Comparison of ENCODE assay signal across 1 cellular context in genomic region chr22:28883917-28884753, GRCh38.
A peak's percentile ranks its signal among the peaks of the same experiment; 100 is the strongest.
TF ChIP-seq lines count a peak whose summit lies in the region.

No MANE protein-coding gene starts in this region.

TF ChIP-seq in HepG2, 621 proteins besides CTCF, POLR2A, EP300 and RAD21 (continued from another document and continues in another):
- no peak for TF ChIP-seq ZNF512B (CRISPR knock-in tag; IDR thresholded peaks at IDR 0.05; ENCODE audit: borderline replicate concordance)
- no peak for TF ChIP-seq ZNF512 (CRISPR knock-in tag; IDR thresholded peaks at IDR 0.05)
- no peak for TF ChIP-seq ZNF766 (CRISPR knock-in tag; IDR thresholded peaks at IDR 0.05; ENCODE audit: borderline replicate concordance)
- TF ChIP-seq, protein P1, sequence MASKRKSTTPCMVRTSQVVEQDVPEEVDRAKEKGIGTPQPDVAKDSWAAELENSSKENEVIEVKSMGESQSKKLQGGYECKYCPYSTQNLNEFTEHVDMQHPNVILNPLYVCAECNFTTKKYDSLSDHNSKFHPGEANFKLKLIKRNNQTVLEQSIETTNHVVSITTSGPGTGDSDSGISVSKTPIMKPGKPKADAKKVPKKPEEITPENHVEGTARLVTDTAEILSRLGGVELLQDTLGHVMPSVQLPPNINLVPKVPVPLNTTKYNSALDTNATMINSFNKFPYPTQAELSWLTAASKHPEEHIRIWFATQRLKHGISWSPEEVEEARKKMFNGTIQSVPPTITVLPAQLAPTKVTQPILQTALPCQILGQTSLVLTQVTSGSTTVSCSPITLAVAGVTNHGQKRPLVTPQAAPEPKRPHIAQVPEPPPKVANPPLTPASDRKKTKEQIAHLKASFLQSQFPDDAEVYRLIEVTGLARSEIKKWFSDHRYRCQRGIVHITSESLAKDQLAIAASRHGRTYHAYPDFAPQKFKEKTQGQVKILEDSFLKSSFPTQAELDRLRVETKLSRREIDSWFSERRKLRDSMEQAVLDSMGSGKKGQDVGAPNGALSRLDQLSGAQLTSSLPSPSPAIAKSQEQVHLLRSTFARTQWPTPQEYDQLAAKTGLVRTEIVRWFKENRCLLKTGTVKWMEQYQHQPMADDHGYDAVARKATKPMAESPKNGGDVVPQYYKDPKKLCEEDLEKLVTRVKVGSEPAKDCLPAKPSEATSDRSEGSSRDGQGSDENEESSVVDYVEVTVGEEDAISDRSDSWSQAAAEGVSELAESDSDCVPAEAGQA (IDR thresholded peaks at IDR 0.05; ENCODE audit: low read depth): no peak
- TF ChIP-seq, protein P1 (CRISPR knock-in tag; IDR thresholded peaks at IDR 0.05; ENCODE audit: borderline replicate concordance): no peak
- TF ChIP-seq ZNF3 (CRISPR knock-in tag; IDR thresholded peaks at IDR 0.05): no peak
- no peak for TF ChIP-seq POGZ (CRISPR knock-in tag; IDR thresholded peaks at IDR 0.05)
- TF ChIP-seq FOXM1 (CRISPR knock-in tag; IDR thresholded peaks at IDR 0.05): no peak
- no peak for TF ChIP-seq ZNF816 (CRISPR knock-in tag; IDR thresholded peaks at IDR 0.05; ENCODE audit: borderline replicate concordance)
- no peak for TF ChIP-seq ZMYM4 (CRISPR knock-in tag; IDR thresholded peaks at IDR 0.05)
- TF ChIP-seq KDM5A (IDR thresholded peaks at IDR 0.05; ENCODE audit: borderline replicate concordance, low read length): 0 out of 2 replicates have a peak, but pooled peaks have one; percentile 26
- TF ChIP-seq CAMTA2 (CRISPR knock-in tag; IDR thresholded peaks at IDR 0.05; ENCODE audit: borderline replicate concordance): no peak
- peak; percentile 48; the same call in 1 of the 2 replicates for TF ChIP-seq HDAC1 (CRISPR knock-in tag; IDR thresholded peaks at IDR 0.05)
- no peak for TF ChIP-seq KIAA2018 (CRISPR knock-in tag; IDR thresholded peaks at IDR 0.05; ENCODE audit: borderline replicate concordance)
- no peak for TF ChIP-seq ZNF543 (CRISPR knock-in tag; IDR thresholded peaks at IDR 0.05)
- TF ChIP-seq ZNF83 (CRISPR knock-in tag; IDR thresholded peaks at IDR 0.05; ENCODE audit: borderline replicate concordance): no peak
- TF ChIP-seq, protein P2, sequence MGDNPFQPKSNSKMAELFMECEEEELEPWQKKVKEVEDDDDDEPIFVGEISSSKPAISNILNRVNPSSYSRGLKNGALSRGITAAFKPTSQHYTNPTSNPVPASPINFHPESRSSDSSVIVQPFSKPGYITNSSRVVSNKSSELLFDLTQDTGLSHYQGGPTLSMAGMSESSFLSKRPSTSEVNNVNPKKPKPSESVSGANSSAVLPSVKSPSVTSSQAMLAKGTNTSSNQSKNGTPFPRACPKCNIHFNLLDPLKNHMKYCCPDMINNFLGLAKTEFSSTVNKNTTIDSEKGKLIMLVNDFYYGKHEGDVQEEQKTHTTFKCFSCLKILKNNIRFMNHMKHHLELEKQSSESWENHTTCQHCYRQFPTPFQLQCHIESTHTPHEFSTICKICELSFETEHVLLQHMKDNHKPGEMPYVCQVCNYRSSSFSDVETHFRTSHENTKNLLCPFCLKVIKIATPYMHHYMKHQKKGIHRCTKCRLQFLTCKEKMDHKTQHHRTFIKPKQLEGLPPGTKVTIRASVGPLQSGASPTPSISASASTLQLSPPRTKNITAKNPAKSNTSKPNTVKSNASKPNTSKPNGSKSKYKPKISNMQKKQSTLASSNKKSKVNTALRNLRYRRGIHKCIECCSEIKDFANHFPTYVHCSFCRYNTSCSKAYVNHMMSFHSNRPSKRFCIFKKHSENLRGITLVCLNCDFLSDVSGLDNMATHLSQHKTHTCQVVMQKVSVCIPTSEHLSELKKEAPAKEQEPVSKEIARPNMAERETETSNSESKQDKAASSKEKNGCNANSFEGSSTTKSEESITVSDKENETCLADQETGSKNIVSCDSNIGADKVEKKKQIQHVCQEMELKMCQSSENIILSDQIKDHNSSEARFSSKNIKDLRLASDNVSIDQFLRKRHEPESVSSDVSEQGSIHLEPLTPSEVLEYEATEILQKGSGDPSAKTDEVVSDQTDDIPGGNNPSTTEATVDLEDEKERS (CRISPR knock-in tag; IDR thresholded peaks at IDR 0.05): no peak
- no peak for TF ChIP-seq HOXD1 (CRISPR knock-in tag; IDR thresholded peaks at IDR 0.05)
- TF ChIP-seq ZNF589 (CRISPR knock-in tag; conservative IDR thresholded peaks at IDR 0.05): no peak
- TF ChIP-seq, protein P3, sequence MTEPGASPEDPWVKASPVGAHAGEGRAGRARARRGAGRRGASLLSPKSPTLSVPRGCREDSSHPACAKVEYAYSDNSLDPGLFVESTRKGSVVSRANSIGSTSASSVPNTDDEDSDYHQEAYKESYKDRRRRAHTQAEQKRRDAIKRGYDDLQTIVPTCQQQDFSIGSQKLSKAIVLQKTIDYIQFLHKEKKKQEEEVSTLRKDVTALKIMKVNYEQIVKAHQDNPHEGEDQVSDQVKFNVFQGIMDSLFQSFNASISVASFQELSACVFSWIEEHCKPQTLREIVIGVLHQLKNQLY (CRISPR knock-in tag; IDR thresholded peaks at IDR 0.05): no peak
- TF ChIP-seq ZNF326 (CRISPR knock-in tag; IDR thresholded peaks at IDR 0.05; ENCODE audit: borderline replicate concordance): no peak
- TF ChIP-seq TAF1 (CRISPR knock-in tag; IDR thresholded peaks at IDR 0.05): peak; percentile 50
- 0 out of 2 replicates have a peak, but pooled peaks have one; percentile 21 for TF ChIP-seq ZNF839 (CRISPR knock-in tag; IDR thresholded peaks at IDR 0.05; ENCODE audit: borderline replicate concordance)
- 0 out of 2 replicates have a peak, but pooled peaks have one; percentile 28 for TF ChIP-seq ZNF609 (CRISPR knock-in tag; IDR thresholded peaks at IDR 0.05; ENCODE audit: borderline replicate concordance)
